20 cellular contexts compared by ENCODE assay signal in the genomic region with DNA sequence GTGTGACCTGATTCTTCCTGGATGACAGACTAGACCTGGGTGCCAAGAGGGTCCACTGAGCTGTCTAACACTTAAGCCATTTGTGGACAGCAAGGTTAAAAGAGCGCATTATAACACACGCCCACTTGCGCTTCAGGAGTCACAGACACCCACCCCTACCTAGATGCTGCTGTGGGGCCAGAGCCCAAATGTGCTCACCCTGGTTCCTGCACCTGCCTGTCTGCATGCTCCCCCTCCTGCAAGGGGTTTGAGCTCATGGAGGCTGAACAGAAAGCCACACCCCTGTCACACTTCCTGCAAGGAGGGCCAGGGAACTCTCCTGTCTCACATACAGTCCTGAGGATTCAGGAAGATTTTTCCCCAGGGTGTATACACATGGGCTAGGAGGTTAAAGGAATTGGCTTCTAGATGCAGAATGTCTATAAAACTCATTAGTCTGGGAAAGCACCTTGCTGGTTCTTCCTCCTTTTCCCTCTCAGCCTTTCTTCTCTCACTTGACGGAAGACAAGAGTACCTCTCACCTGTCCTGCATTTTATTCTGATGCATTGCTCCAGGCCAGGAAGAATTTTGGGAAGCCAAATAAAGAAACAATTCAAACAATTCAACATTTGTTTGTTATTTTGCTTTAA.
DNase-seq lines count a peak whose midpoint lies in the region; ATAC-seq and TF ChIP-seq lines count a peak whose summit lies in the region.
"Had no signal": no experiment of that assay in that cellular context is flagged by ENCODE, and none has a peak within 500 bp of the region (broad histone marks: within the 10 kb centered on the region; RNA-seq: fewer than 3 reads in every experiment).

No MANE protein-coding gene starts in this region.

- H3K9me3 Mint-ChIP-seq in activated B cell treated with CpG ODN at 0.5 μM for 24 hours (no peaks in the 10 kb centered on the region), naive B cell (no peaks in the 10 kb centered on the region)
- H3K9me3 Mint-ChIP-seq: CD8-positive, alpha-beta memory T cell had no signal

- H3K79me2 ChIP-seq in DOHH2 (ENCODE audit: control insufficient read depth, low read length) = no peaks in the 10 kb centered on the region
- H3K79me2 ChIP-seq in Loucy (ENCODE audit: insufficient read depth, low read length) = no peaks in the 10 kb centered on the region
- no peaks in the 10 kb centered on the region for H3K79me2 ChIP-seq in MM.1S (ENCODE audit: low read length)

- H3K9ac ChIP-seq in Loucy (ENCODE audit: low read depth, low read length, poor library complexity, severe bottlenecking) (no peak overlapping the region), MM.1S (ENCODE audit: low read length) (no peak overlapping the region)
- H3K9ac ChIP-seq: GM23248 had no signal

- peaks cover 31% of the 10 kb centered on the region for H3K4me1 ChIP-seq in DOHH2 (ENCODE audit: control insufficient read depth, low read length)
- H3K4me1 ChIP-seq in Loucy (ENCODE audit: insufficient read depth, low read length, poor library complexity, severe bottlenecking) = no peaks in the 10 kb centered on the region
- H3K4me1 ChIP-seq in MM.1S (ENCODE audit: low read length) = no peaks in the 10 kb centered on the region

- peaks cover 3% of the 10 kb centered on the region; the same call in 1 of the 2 replicates for H3F3A ChIP-seq in DOHH2 (ENCODE audit: control insufficient read depth, insufficient read depth)
- H3F3A ChIP-seq in Loucy (ENCODE audit: low read depth) = no peaks in the 10 kb centered on the region
- H3F3A ChIP-seq in MM.1S (ENCODE audit: insufficient read depth, low read length) = no peaks in the 10 kb centered on the region

- H3K4me1 Mint-ChIP-seq in activated B cell treated with CpG ODN at 0.5 μM for 24 hours = peaks cover 46% of the 10 kb centered on the region
- H3K4me1 Mint-ChIP-seq in naive B cell = peaks cover 29 to 46% (median 32%) of the 10 kb centered on the region in 3 donors
- H3K4me1 Mint-ChIP-seq: CD8-positive, alpha-beta memory T cell had no signal

- no peak overlapping the region for H3K4me3 Mint-ChIP-seq in activated B cell treated with CpG ODN at 0.5 μM for 24 hours
- H3K4me3 Mint-ChIP-seq in naive B cell = peak overlapping the region in 6 of 8 donors; percentile 16 to 80 (median 53)
- H3K4me3 Mint-ChIP-seq: CD8-positive, alpha-beta memory T cell had no signal

- TF ChIP-seq CTCF in DOHH2 (IDR thresholded peaks at IDR 0.05; ENCODE audit: low read depth, low read length, poor library complexity, severe bottlenecking) (no peak), Loucy (conservative IDR thresholded peaks at IDR 0.05; ENCODE audit: low read length) (no peak), activated B cell treated with CpG ODN at 0.5 μM for 24 hours (IDR thresholded peaks at IDR 0.05) (no peak), MM.1S (IDR thresholded peaks at IDR 0.05; ENCODE audit: low read length) (no peak)

- H3K4me2 ChIP-seq in DOHH2 (ENCODE audit: low read length) (peak overlapping the region; percentile 45), Loucy (ENCODE audit: low read depth, low read length, poor library complexity, severe bottlenecking) (no peak overlapping the region), MM.1S (ENCODE audit: low read depth, low read length) (no peak overlapping the region)

- CTCF ChIA-PET in activated B cell treated with CpG ODN at 0.5 μM for 24 hours (lab: Charles Lee) = no interaction called here

- H3K36me3 ChIP-seq in DOHH2 (ENCODE audit: control insufficient read depth, low read length) = no peaks in the 10 kb centered on the region
- no peaks in the 10 kb centered on the region for H3K36me3 ChIP-seq in Loucy (ENCODE audit: insufficient read depth, low read length)
- no peaks in the 10 kb centered on the region for H3K36me3 ChIP-seq in MM.1S (replicated peaks; ENCODE audit: insufficient read depth, low read length)
- H3K36me3 ChIP-seq: HAP-1 had no signal

- H2AFZ ChIP-seq in Loucy (ENCODE audit: low read length) (peak overlapping the region; percentile 47; the same call in 1 of the 2 replicates), MM.1S (ENCODE audit: low read length) (no peak overlapping the region)
- H2AFZ ChIP-seq: GM23248 had no signal

- H4K20me1 ChIP-seq in DOHH2 (ENCODE audit: control insufficient read depth, insufficient read depth, low read depth, low read length) = no peaks in the 10 kb centered on the region
- no peaks in the 10 kb centered on the region for H4K20me1 ChIP-seq in Loucy (ENCODE audit: insufficient read depth, low read length, poor library complexity, severe bottlenecking)
- H4K20me1 ChIP-seq in MM.1S (ENCODE audit: insufficient read depth, low read length) = no peaks in the 10 kb centered on the region

- H3K27me3 Mint-ChIP-seq in activated B cell treated with CpG ODN at 0.5 μM for 24 hours (no peaks in the 10 kb centered on the region), naive B cell (no peaks in the 10 kb centered on the region)

- ATAC-seq in activated B cell treated with CpG ODN at 0.5 μM for 24 hours (ENCODE audit: low read depth) (peak; percentile 38), naive B cell (ENCODE audit: low read depth in 2 of 2) (peak; percentile 56 to 61), HG02759 (IDR thresholded peaks at IDR 0.05; ENCODE audit: unreplicated experiment) (no peak)
- ATAC-seq: Panc1 had no signal

- H3K27ac Mint-ChIP-seq in activated B cell treated with CpG ODN at 0.5 μM for 24 hours (peak overlapping the region; percentile 59), naive B cell (peak overlapping the region in 5 of 6 donors; percentile 16 to 86 (median 54))
- H3K27ac Mint-ChIP-seq: CD8-positive, alpha-beta memory T cell had no signal

- intact Hi-C loops in activated B cell treated with CpG ODN at 0.5 μM for 24 hours (cut with micrococcal nuclease) = no loop called here

- no peaks in the 10 kb centered on the region for H3K27me3 ChIP-seq in DOHH2 (ENCODE audit: control insufficient read depth, low read length)
- no peaks in the 10 kb centered on the region for H3K27me3 ChIP-seq in Loucy (ENCODE audit: insufficient read depth, low read length, poor library complexity, severe bottlenecking)
- no peaks in the 10 kb centered on the region for H3K27me3 ChIP-seq in MM.1S (replicated peaks; ENCODE audit: insufficient read depth, low read length)

- DNase-seq in activated B cell treated with CpG ODN at 0.5 μM for 24 hours (no peak), naive B cell (no peak), MM.1S (no peak), NOMO-1 (lab: John Stamatoyannopoulos, UW; ENCODE audit: unreplicated experiment in 2 of 2) (no peak), NCI-H82 (lab: John Stamatoyannopoulos, UW) (no peak)
- DNase-seq: C1 segment of cervical spinal cord; CD8-positive, alpha-beta memory T cell; DMS79; GM23248; Kasumi-1; NCI-H1105; NCI-H1694 treated with DMSO at 0.1 percent for 48 hours; NCI-H748 treated with DMSO at 0.1 percent for 48 hours; Right ventricle myocardium superior had no signal

- H3K36me3 Mint-ChIP-seq in activated B cell treated with CpG ODN at 0.5 μM for 24 hours (ENCODE audit: low read depth) (no peaks in the 10 kb centered on the region), naive B cell (no peaks in the 10 kb centered on the region)
- H3K36me3 Mint-ChIP-seq: CD8-positive, alpha-beta memory T cell had no signal

- POLR2A ChIA-PET in activated B cell treated with CpG ODN at 0.5 μM for 24 hours (lab: Charles Lee) = interaction anchor here (1.6 kb wide), 1 partner anchor 21 kb away, joined by 3 read pairs; no protein-coding TSS in a partner anchor

- peak overlapping the region; percentile 27 for H3K4me3 ChIP-seq in DOHH2 (ENCODE audit: low read length)
- no peak overlapping the region for H3K4me3 ChIP-seq in Loucy (ENCODE audit: low read length, poor library complexity, severe bottlenecking)
- H3K4me3 ChIP-seq in MM.1S (ENCODE audit: low read length) = no peak overlapping the region
- H3K4me3 ChIP-seq: GM23248, HAP-1, SK-N-MC had no signal

- H3K9me2 ChIP-seq in DOHH2 (replicated peaks; ENCODE audit: control insufficient read depth, low read length) (no peaks in the 10 kb centered on the region), Loucy (replicated peaks; ENCODE audit: low read depth, low read length) (no peaks in the 10 kb centered on the region), MM.1S (replicated peaks; ENCODE audit: insufficient read depth, low read length) (no peaks in the 10 kb centered on the region)

- H3K9me3 ChIP-seq in DOHH2 (ENCODE audit: control insufficient read depth, insufficient read depth, low read length) = no peaks in the 10 kb centered on the region
- no peaks in the 10 kb centered on the region for H3K9me3 ChIP-seq in Loucy (ENCODE audit: insufficient read depth, low read depth, low read length)
- no peaks in the 10 kb centered on the region for H3K9me3 ChIP-seq in MM.1S (replicated peaks; ENCODE audit: insufficient read depth, low read length)
- H3K9me3 ChIP-seq: HAP-1 had no signal

- H3K27ac ChIP-seq in DOHH2 (ENCODE audit: low read depth, low read length) (no peak overlapping the region), MM.1S (ENCODE audit: low read length) (no peak overlapping the region)
- H3K27ac ChIP-seq: GM23248, SK-N-MC had no signal
